Comparison of ENCODE assay signal across 9 cellular contexts in genomic region chr16:4664538-4665418, GRCh38. TPM values are rescaled to one million over a fixed set of nuclear protein-coding genes. Genes with fewer than 3 reads are reported as not detected.
DNase-seq lines count a peak whose midpoint lies in the region; ATAC-seq and TF ChIP-seq lines count a peak whose summit lies in the region.
"Had no signal": no experiment of that assay in that cellular context is flagged by ENCODE, and none has a peak within 500 bp of the region (broad histone marks: within the 10 kb centered on the region; RNA-seq: fewer than 3 reads in every experiment).

No MANE protein-coding gene starts in this region.

- peaks cover 4% of the 10 kb centered on the region for H3K4me1 ChIP-seq in fibroblast of lung (ENCODE audit: control insufficient read depth, extremely low read depth, insufficient read depth, low read length)

- H2AFZ ChIP-seq in fibroblast of lung (ENCODE audit: low read length): no peak overlapping the region
- H2AFZ ChIP-seq: PC-9 had no signal

- H3K36me3 ChIP-seq in fibroblast of lung (ENCODE audit: control insufficient read depth, insufficient read depth, low read length): peaks cover 19% of the 10 kb centered on the region

- no peaks in the 10 kb centered on the region for H4K20me1 ChIP-seq in fibroblast of lung (ENCODE audit: control insufficient read depth, extremely low read depth, insufficient read depth, low read length)

- H3K36me3 Mint-ChIP-seq in activated CD8-positive, alpha-beta T cell treated with anti-CD3 and anti-CD28 coated beads for 36 hours (ENCODE audit: low read depth): peaks cover 28% of the 10 kb centered on the region

- no peak overlapping the region for H3K9ac ChIP-seq in fibroblast of lung (ENCODE audit: insufficient read depth, low read length)

- H3K9me3 Mint-ChIP-seq in activated CD8-positive, alpha-beta T cell treated with anti-CD3 and anti-CD28 coated beads for 36 hours: no peaks in the 10 kb centered on the region

- no peaks in the 10 kb centered on the region for H3K27me3 Mint-ChIP-seq in activated CD8-positive, alpha-beta T cell treated with anti-CD3 and anti-CD28 coated beads for 36 hours

- DNase-seq in AML-193 (lab: John Stamatoyannopoulos, UW): peak; percentile 46 to 59
- DNase-seq in Kasumi-1 (lab: John Stamatoyannopoulos, UW): peak; percentile 36 to 40
- DNase-seq in activated CD8-positive, alpha-beta T cell treated with anti-CD3 and anti-CD28 coated beads for 36 hours: peak; percentile 83
- DNase-seq in fibroblast of lung (ENCODE audit: low read depth in 2 of 2): peak; percentile 10 to 23
- peak; percentile 29 for DNase-seq in stimulated activated CD8-positive, alpha-beta memory T cell treated with anti-CD3 and anti-CD28 coated beads, Interleukin-12 subunit alpha, Interleukin-12 subunit beta, amount 100 ng/mL, for 4 hours (ENCODE audit: low read depth)
- DNase-seq in coronary artery (ENCODE audit: low spot score): no peak

- H3K4me2 ChIP-seq in fibroblast of lung (ENCODE audit: extremely low read depth, insufficient read depth, low read length): no peak overlapping the region
- H3K4me2 ChIP-seq: PC-9 had no signal

- no peak overlapping the region for H3K4me3 ChIP-seq in fibroblast of lung (replicated peaks in 1 of 4; ENCODE audit: control extremely low read depth in 1 of 4, insufficient read depth in 1 of 4, low read depth in 3 of 4, low read length in 4 of 4)
- H3K4me3 ChIP-seq in coronary artery: no peak overlapping the region
- H3K4me3 ChIP-seq: PC-9 had no signal

- H3K79me2 ChIP-seq in fibroblast of lung (ENCODE audit: control insufficient read depth, insufficient read depth, low read length): no peaks in the 10 kb centered on the region

- H3K27me3 ChIP-seq in fibroblast of lung (ENCODE audit: control insufficient read depth, insufficient read depth, low read length): no peaks in the 10 kb centered on the region

- peak; percentile 66 for ATAC-seq in activated CD8-positive, alpha-beta T cell treated with anti-CD3 and anti-CD28 coated beads for 36 hours
- ATAC-seq in GM19035 (IDR thresholded peaks at IDR 0.05; ENCODE audit: unreplicated experiment) (no peak), HG02852 (IDR thresholded peaks at IDR 0.05; ENCODE audit: unreplicated experiment) (no peak)

- CTCF ChIA-PET in activated CD8-positive, alpha-beta T cell treated with anti-CD3 and anti-CD28 coated beads for 36 hours (lab: Charles Lee): interaction anchor here (0.7 to 1.0 kb wide), 2 partner anchors 9 to 70 kb away, joined by 3 read pairs; partner anchors contain the start of gene DNAAF8

- H3K27ac ChIP-seq in fibroblast of lung (ENCODE audit: insufficient read depth, low read length): no peak overlapping the region
- peak overlapping the region in 1 of 2 donors; percentile 52 for H3K27ac ChIP-seq in coronary artery
- H3K27ac ChIP-seq: PC-9 had no signal

- peak overlapping the region; percentile 45 for H3K4me3 Mint-ChIP-seq in activated CD8-positive, alpha-beta T cell treated with anti-CD3 and anti-CD28 coated beads for 36 hours

- no peak for TF ChIP-seq CTCF in activated CD8-positive, alpha-beta T cell treated with anti-CD3 and anti-CD28 coated beads for 36 hours (IDR thresholded peaks at IDR 0.05)
- TF ChIP-seq CTCF in fibroblast of lung (conservative IDR thresholded peaks at IDR 0.05 in 1 of 2, IDR thresholded peaks at IDR 0.05 in 1 of 2; ENCODE audit: low read depth in 1 of 2, low read length in 2 of 2): no peak
- TF ChIP-seq CTCF in coronary artery (IDR thresholded peaks at IDR 0.05): no peak

- POLR2A ChIA-PET in activated CD8-positive, alpha-beta T cell treated with anti-CD3 and anti-CD28 coated beads for 36 hours (lab: Charles Lee): interaction anchor here (1.2 kb wide), 1 partner anchor 185 kb away, joined by 4 read pairs; no protein-coding TSS in a partner anchor

- H3K27ac Mint-ChIP-seq in activated CD8-positive, alpha-beta T cell treated with anti-CD3 and anti-CD28 coated beads for 36 hours: peak overlapping the region; percentile 90

- peaks cover 50% of the 10 kb centered on the region for H3K4me1 Mint-ChIP-seq in activated CD8-positive, alpha-beta T cell treated with anti-CD3 and anti-CD28 coated beads for 36 hours (ENCODE audit: low read depth)

- intact Hi-C loops in activated CD8-positive, alpha-beta T cell treated with anti-CD3 and anti-CD28 coated beads for 36 hours (cut with micrococcal nuclease): no loop called here

- no peaks in the 10 kb centered on the region for H3K9me3 ChIP-seq in fibroblast of lung (ENCODE audit: control insufficient read depth, insufficient read depth, low read depth, low read length)

RNA-seq across cellular contexts. Expression of gene NUDT16L1, which starts 28.6 kb away (rescaled TPM):
- total RNA-seq in activated CD8-positive, alpha-beta T cell treated with anti-CD3 and anti-CD28 coated beads for 36 hours: 10 to 100 TPM; 22.3 to 25.6 TPM
- 17.2 and 21.5 TPM in 2 replicates for total RNA-seq in fibroblast of lung
- 14.0 and 19.7 TPM in 2 replicates for polyA plus RNA-seq in fibroblast of lung
- 19.7 and 29.1 TPM in 2 replicates for polyA plus RNA-seq in fibroblast of lung (2012)
- 13.1 and 20.3 TPM in 2 replicates for polyA minus RNA-seq in fibroblast of lung (ENCODE audit: low replicate concordance)

RNA-seq across cellular contexts. Expression of gene MGRN1, which starts 40.2 kb away (rescaled TPM):
- 10 to 100 TPM; 67.6 to 70.8 TPM for total RNA-seq in activated CD8-positive, alpha-beta T cell treated with anti-CD3 and anti-CD28 coated beads for 36 hours
- 15.9 and 26.1 TPM in 2 replicates for total RNA-seq in fibroblast of lung
- polyA plus RNA-seq in fibroblast of lung: 5.4 and 9.6 TPM in 2 replicates
- 36.1 and 49.0 TPM in 2 replicates for polyA plus RNA-seq in fibroblast of lung (2012)
- 75.9 and 78.4 TPM in 2 replicates for polyA minus RNA-seq in fibroblast of lung (ENCODE audit: low replicate concordance)

RNA-seq across cellular contexts. Expression of gene UBALD1, which starts 50.1 kb away (rescaled TPM):
- total RNA-seq in activated CD8-positive, alpha-beta T cell treated with anti-CD3 and anti-CD28 coated beads for 36 hours: 10 to 100 TPM; 12.2 to 13.4 TPM
- total RNA-seq in fibroblast of lung: 3.6 and 4.4 TPM in 2 replicates
- 2.2 and 3.7 TPM in 2 replicates for polyA plus RNA-seq in fibroblast of lung
- polyA plus RNA-seq in fibroblast of lung (2012): 16.1 and 20.2 TPM in 2 replicates
- polyA minus RNA-seq in fibroblast of lung (ENCODE audit: low replicate concordance): 4.7 and 6.0 TPM in 2 replicates
